ENCODE assay signal across 1 cellular context in genomic region chr10:32961892-32962369, GRCh38.
A peak's percentile ranks its signal among the peaks of the same experiment; 100 is the strongest.
TF ChIP-seq lines count a peak whose summit lies in the region.

No MANE protein-coding gene starts in this region.

TF ChIP-seq in A549, 52 proteins besides CTCF, POLR2A, EP300 and RAD21 (continued from another document):
- no peak for TF ChIP-seq HMGXB4 (CRISPR knock-in tag; IDR thresholded peaks at IDR 0.05; ENCODE audit: borderline replicate concordance)
- peak; percentile 57; the same call in 2 of the 3 replicates for TF ChIP-seq SMC3 (IDR thresholded peaks at IDR 0.05)
- peak; percentile 74 for TF ChIP-seq EHF (CRISPR knock-in tag; IDR thresholded peaks at IDR 0.05)
- no peak for TF ChIP-seq JUNB (IDR thresholded peaks at IDR 0.05)
- TF ChIP-seq KDM5A (IDR thresholded peaks at IDR 0.05), result no peak
- TF ChIP-seq, protein P1, sequence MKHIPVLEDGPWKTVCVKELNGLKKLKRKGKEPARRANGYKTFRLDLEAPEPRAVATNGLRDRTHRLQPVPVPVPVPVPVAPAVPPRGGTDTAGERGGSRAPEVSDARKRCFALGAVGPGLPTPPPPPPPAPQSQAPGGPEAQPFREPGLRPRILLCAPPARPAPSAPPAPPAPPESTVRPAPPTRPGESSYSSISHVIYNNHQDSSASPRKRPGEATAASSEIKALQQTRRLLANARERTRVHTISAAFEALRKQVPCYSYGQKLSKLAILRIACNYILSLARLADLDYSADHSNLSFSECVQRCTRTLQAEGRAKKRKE (CRISPR knock-in tag; IDR thresholded peaks at IDR 0.05; ENCODE audit: low read depth), result 0 out of 2 replicates have a peak, but pooled peaks have one; percentile 9
- TF ChIP-seq HOXB13 (CRISPR knock-in tag; IDR thresholded peaks at IDR 0.05; ENCODE audit: low read depth), result peak; percentile 86
- TF ChIP-seq, protein P2, sequence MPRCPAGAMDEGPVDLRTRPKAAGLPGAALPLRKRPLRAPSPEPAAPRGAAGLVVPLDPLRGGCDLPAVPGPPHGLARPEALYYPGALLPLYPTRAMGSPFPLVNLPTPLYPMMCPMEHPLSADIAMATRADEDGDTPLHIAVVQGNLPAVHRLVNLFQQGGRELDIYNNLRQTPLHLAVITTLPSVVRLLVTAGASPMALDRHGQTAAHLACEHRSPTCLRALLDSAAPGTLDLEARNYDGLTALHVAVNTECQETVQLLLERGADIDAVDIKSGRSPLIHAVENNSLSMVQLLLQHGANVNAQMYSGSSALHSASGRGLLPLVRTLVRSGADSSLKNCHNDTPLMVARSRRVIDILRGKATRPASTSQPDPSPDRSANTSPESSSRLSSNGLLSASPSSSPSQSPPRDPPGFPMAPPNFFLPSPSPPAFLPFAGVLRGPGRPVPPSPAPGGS (IDR thresholded peaks at IDR 0.05), result no peak
- no peak for TF ChIP-seq ESRRA (IDR thresholded peaks at IDR 0.05; ENCODE audit: borderline replicate concordance, low read length)
- peak; percentile 72; the same call in 1 of the 2 replicates for TF ChIP-seq HEYL (CRISPR knock-in tag; IDR thresholded peaks at IDR 0.05)
